In genomic region chr19:35266149-35266903, GRCh38 we compare ENCODE assay signal across 8 cellular contexts. TPM values are rescaled to one million over a fixed set of nuclear protein-coding genes. Genes with fewer than 3 reads are reported as not detected.
A peak's percentile ranks its signal among the peaks of the same experiment; 100 is the strongest.
DNase-seq lines count a peak whose midpoint lies in the region.
"Had no signal": no experiment of that assay in that cellular context is flagged by ENCODE, and none has a peak within 500 bp of the region (broad histone marks: within the 10 kb centered on the region; RNA-seq: fewer than 3 reads in every experiment).

No MANE protein-coding gene starts in this region.

- H3K27me3 Mint-ChIP-seq in IgD-negative memory B cell (no peaks in the 10 kb centered on the region), immature natural killer cell (ENCODE audit: low read depth in 3 of 3) (peaks cover 11 to 21% (median 14%) of the 10 kb centered on the region in 3 donors)
- H3K27me3 Mint-ChIP-seq in activated naive CD8-positive, alpha-beta T cell: no peaks in the 10 kb centered on the region

- H3K4me1 Mint-ChIP-seq in IgD-negative memory B cell (peaks cover 18 to 22% (median 22%) of the 10 kb centered on the region in 3 donors), immature natural killer cell (peaks cover 36 to 44% of the 10 kb centered on the region in 2 donors)
- peaks cover 19% of the 10 kb centered on the region for H3K4me1 Mint-ChIP-seq in activated naive CD8-positive, alpha-beta T cell (ENCODE audit: low read depth)

- H3K36me3 ChIP-seq in stomach smooth muscle (ENCODE audit: control insufficient read depth in 2 of 2, insufficient read depth in 2 of 2, low read length in 2 of 2): peaks cover 3 to 11% of the 10 kb centered on the region in 2 donors

- H3K9me3 Mint-ChIP-seq in IgD-negative memory B cell (no peaks in the 10 kb centered on the region), immature natural killer cell (no peaks in the 10 kb centered on the region)
- no peaks in the 10 kb centered on the region for H3K9me3 Mint-ChIP-seq in activated naive CD8-positive, alpha-beta T cell (ENCODE audit: low read depth)

- H3K27ac ChIP-seq in stomach smooth muscle (ENCODE audit: low read length): peak overlapping the region; percentile 94

- peak overlapping the region; percentile 79 to 87 for H3K4me3 ChIP-seq in stomach smooth muscle (ENCODE audit: low read length in 2 of 2)

- DNase-seq in immature natural killer cell (no peak), NCI-H774 (lab: John Stamatoyannopoulos, UW) (no peak), NCI-H1092 treated with DMSO at 0.1 percent for 48 hours (lab: John Stamatoyannopoulos, UW) (no peak), NOMO-1 treated with dmso at 0.1 percent for 144 hours (lab: John Stamatoyannopoulos, UW; ENCODE audit: unreplicated experiment) (no peak)

- H3K9me3 ChIP-seq in stomach smooth muscle (ENCODE audit: control insufficient read depth in 2 of 2, low read length in 2 of 2): no peaks in the 10 kb centered on the region

- H3K36me3 Mint-ChIP-seq in IgD-negative memory B cell: peaks cover 2% of the 10 kb centered on the region
- peaks cover 2% of the 10 kb centered on the region for H3K36me3 Mint-ChIP-seq in activated naive CD8-positive, alpha-beta T cell
- peaks cover 0 to 6% (median 4%) of the 10 kb centered on the region in 3 donors for H3K36me3 Mint-ChIP-seq in immature natural killer cell

- H3K9ac ChIP-seq in stomach smooth muscle (ENCODE audit: low read length in 2 of 2): peak overlapping the region; percentile 94 to 96

- peak overlapping the region in 2 of 3 donors; percentile 89 to 98 for H3K27ac Mint-ChIP-seq in IgD-negative memory B cell
- peak overlapping the region; percentile 89 for H3K27ac Mint-ChIP-seq in activated naive CD8-positive, alpha-beta T cell
- H3K27ac Mint-ChIP-seq in immature natural killer cell: peak overlapping the region; percentile 82 to 92 (median 90)

- peak overlapping the region; percentile 66 to 85 (median 76) for H3K4me3 Mint-ChIP-seq in IgD-negative memory B cell
- H3K4me3 Mint-ChIP-seq in activated naive CD8-positive, alpha-beta T cell: peak overlapping the region; percentile 74
- peak overlapping the region; percentile 74 to 93 (median 81) for H3K4me3 Mint-ChIP-seq in immature natural killer cell

- H3K27me3 ChIP-seq in stomach smooth muscle (ENCODE audit: control insufficient read depth in 1 of 2, insufficient read depth in 2 of 2, low read length in 2 of 2): no peaks in the 10 kb centered on the region

- H3K4me1 ChIP-seq in stomach smooth muscle (ENCODE audit: control insufficient read depth, insufficient read depth, low read length): peaks cover 35% of the 10 kb centered on the region

RNA-seq across cellular contexts. Expression of gene USF2, which starts 2.4 kb away (rescaled TPM):
- polyA plus RNA-seq in IgD-negative memory B cell (11.5 TPM), immature natural killer cell (10 to 100 TPM in 1 of 3 donors, 1 to 10 TPM in 1, under 1 TPM in 1; 0.29 to 10.4 (median 7.6) TPM)

RNA-seq across cellular contexts. Expression of gene HAMP, which starts 16.0 kb away (rescaled TPM):
- polyA plus RNA-seq in IgD-negative memory B cell (not detected), immature natural killer cell (1 to 10 TPM in 1 of 3 donors, not detected in 2; 1.1 TPM)

RNA-seq across cellular contexts. Expression of gene LSR, which starts 17.5 kb away (rescaled TPM):
- polyA plus RNA-seq in IgD-negative memory B cell (49.1 TPM), immature natural killer cell (10 to 100 TPM in 2 of 3 donors, 1 to 10 TPM in 1; 5.3 to 14.2 (median 11.8) TPM)

RNA-seq across cellular contexts. Expression of gene MAG, which starts 25.6 kb away (rescaled TPM):
- polyA plus RNA-seq in IgD-negative memory B cell: 0.25 TPM
- not detected for polyA plus RNA-seq in immature natural killer cell

RNA-seq across cellular contexts. Expression of gene FAM187B, which starts 37.8 kb away (rescaled TPM):
- polyA plus RNA-seq in IgD-negative memory B cell (not detected), immature natural killer cell (not detected)
- polyA plus RNA-seq: adipose tissue had no signal
